In the genomic region with DNA sequence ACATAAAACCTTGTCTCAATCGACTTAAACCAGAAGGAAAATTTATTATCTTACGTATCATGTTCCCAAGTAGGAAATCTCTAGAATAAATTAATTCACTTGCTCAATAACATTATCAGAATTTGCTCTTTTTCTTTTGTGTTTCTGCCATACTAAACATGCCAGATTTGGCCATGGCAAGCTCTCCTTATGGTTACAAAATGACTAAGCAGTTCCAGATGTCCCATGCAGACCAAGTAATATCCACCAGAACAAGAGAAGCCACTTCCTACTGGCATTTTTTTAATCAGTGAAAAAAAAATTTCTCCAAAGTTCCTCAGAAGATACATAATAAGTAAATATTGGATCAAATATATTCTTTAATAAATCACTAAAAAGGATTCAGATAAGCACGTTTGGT, we compare ENCODE assay signal across 1 cellular context.
TF ChIP-seq lines count a peak whose summit lies in the region.

No MANE protein-coding gene starts in this region.

TF ChIP-seq in SK-N-SH, 30 proteins besides CTCF, POLR2A, EP300 and RAD21 (continued from another document):
- TF ChIP-seq ZBTB33 (IDR thresholded peaks at IDR 0.05; ENCODE audit: borderline replicate concordance, low read depth): no peak
- no peak for TF ChIP-seq CHD2 (IDR thresholded peaks at IDR 0.05; ENCODE audit: low read length, partially characterized antibody)
- no peak for TF ChIP-seq NRF1 (IDR thresholded peaks at IDR 0.05; ENCODE audit: low read depth, low read length)
- no peak for TF ChIP-seq YY1 (IDR thresholded peaks at IDR 0.05; ENCODE audit: low read depth)
- no peak for TF ChIP-seq RFX5 (IDR thresholded peaks at IDR 0.05; ENCODE audit: low read length)
- TF ChIP-seq POLR2AphosphoS5 (IDR thresholded peaks at IDR 0.05; ENCODE audit: low read depth, low read length): peak; percentile 33; the same call in 1 of the 2 replicates
